10 cellular contexts compared by ENCODE assay signal in the genomic region with DNA sequence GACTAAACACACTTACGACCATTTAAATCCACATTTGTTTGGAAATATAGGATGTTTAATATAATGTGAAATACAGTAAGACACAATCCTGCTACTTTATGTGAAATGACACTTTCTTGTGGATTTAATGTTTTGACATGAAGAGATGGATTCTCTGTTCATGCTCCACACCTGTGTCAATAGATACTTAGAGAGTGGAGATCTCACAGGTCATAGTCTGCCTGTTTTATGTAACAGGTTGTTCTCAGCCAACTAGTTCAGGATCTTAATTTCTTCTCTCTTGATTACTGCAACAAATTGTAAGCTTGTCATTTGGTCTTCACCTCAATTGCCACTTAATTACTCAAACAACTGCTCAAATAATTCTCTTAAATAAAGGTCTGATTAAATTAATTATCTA.
"Had no signal": no experiment of that assay in that cellular context is flagged by ENCODE, and none has a peak within 500 bp of the region (broad histone marks: within the 10 kb centered on the region; RNA-seq: fewer than 3 reads in every experiment).

No MANE protein-coding gene starts in this region.

- H3K4me3 Mint-ChIP-seq: HFFc6, IgD-negative memory B cell had no signal

- ATAC-seq: HCT116, HepG2 had no signal

- DNase-seq: GM23248, GOT3, H7, HFFc6, KBM-7 had no signal

- H3K4me1 ChIP-seq: HAP-1 had no signal

- H3K36me3 ChIP-seq: HAP-1 had no signal

- H3K4me1 Mint-ChIP-seq: IgD-negative memory B cell had no signal

- H3K27ac Mint-ChIP-seq: HFFc6, IgD-negative memory B cell had no signal

- H3K4me3 ChIP-seq: GM23248, HAP-1 had no signal

- H3K36me3 Mint-ChIP-seq: IgD-negative memory B cell had no signal

- H3K27me3 Mint-ChIP-seq: IgD-negative memory B cell had no signal

- H3K27ac ChIP-seq: GM23248, HL-60 had no signal

- H3K9me3 ChIP-seq: HAP-1 had no signal
